Comparison of ENCODE assay signal across 18 cellular contexts in the genomic region with DNA sequence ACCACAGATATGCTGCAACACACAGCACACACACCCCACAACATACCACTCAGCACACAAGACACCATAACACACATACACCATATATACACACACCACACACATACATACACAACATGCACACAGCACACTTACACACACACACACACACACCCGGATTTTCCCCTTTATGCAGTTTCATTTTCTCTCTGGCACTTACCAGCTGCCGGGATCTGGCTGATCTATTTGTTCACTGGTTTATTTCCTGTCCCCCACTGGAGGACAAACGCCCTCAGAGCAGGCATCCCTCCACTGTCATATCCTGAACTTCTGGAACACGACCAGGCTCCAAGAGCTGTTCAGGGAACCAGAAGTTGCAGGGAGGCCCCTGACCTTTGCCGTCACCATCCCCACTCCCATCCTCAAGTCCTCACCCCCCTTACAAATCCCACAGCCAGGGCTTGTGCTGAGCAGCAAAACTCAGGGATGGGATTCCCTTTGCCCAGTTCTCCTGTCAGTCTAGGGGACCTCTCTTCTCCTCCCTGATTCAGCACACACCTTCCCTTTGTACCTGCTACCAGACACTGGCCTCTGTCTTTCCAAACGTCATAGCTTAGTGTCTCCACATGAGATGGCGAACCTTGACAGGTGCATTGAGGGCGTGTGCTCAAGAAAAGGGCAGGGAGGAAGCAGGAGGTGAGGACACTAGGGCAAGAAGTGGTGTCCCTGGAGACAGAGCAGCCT.
"Had no signal": no experiment of that assay in that cellular context is flagged by ENCODE, and none has a peak within 500 bp of the region (broad histone marks: within the 10 kb centered on the region; RNA-seq: fewer than 3 reads in every experiment).

No MANE protein-coding gene starts in this region.

- H3K4me1 Mint-ChIP-seq: activated naive CD8-positive, alpha-beta T cell treated with anti-CD3 and anti-CD28 coated beads for 36 hours; central memory CD8-positive, alpha-beta T cell; nephron progenitor cell; stimulated activated memory B cell treated with anti-CD40 and anti-IgM and Interleukin-4, amounts not matched to agents 10 μg/mL and 1 μg/mL and 100 μg/mL, for 72 hours had no signal

- H3K4me1 ChIP-seq: thyroid gland, vagina had no signal

- H3K36me3 Mint-ChIP-seq: activated naive CD8-positive, alpha-beta T cell treated with anti-CD3 and anti-CD28 coated beads for 36 hours; stimulated activated memory B cell treated with anti-CD40 and anti-IgM and Interleukin-4, amounts not matched to agents 10 μg/mL and 1 μg/mL and 100 μg/mL, for 72 hours had no signal

- H3K4me3 Mint-ChIP-seq: activated naive CD8-positive, alpha-beta T cell treated with anti-CD3 and anti-CD28 coated beads for 36 hours; central memory CD8-positive, alpha-beta T cell; nephron progenitor cell; stimulated activated memory B cell treated with anti-CD40 and anti-IgM and Interleukin-4, amounts not matched to agents 10 μg/mL and 1 μg/mL and 100 μg/mL, for 72 hours had no signal

- H3K27me3 ChIP-seq: brain microvascular endothelial cell, ovary, thyroid gland, vagina had no signal

- H3K4me3 ChIP-seq: ovary, thyroid gland, vagina had no signal

- H3K36me3 ChIP-seq: brain microvascular endothelial cell, ovary, thyroid gland, vagina had no signal

- H3K9me3 ChIP-seq: ovary, thyroid gland, vagina had no signal

- H3K27ac ChIP-seq: brain microvascular endothelial cell, ovary, thyroid gland, vagina had no signal

- DNase-seq: activated CD4-positive, alpha-beta T cell treated with anti-CD3 and anti-CD28 coated beads, Interleukin-2, amount 50 U/mL, for 1 hour; activated CD8-positive, alpha-beta memory T cell treated with anti-CD3 and anti-CD28 coated beads for 24 hours; activated gamma-delta T cell treated with Interleukin-2 at 50 U/mL for 16 hours; activated naive CD8-positive, alpha-beta T cell treated with anti-CD3 and anti-CD28 coated beads for 36 hours; amygdala; brain microvascular endothelial cell; cortex of kidney; effector memory CD4-positive, alpha-beta T cell; foreskin melanocyte; mesendoderm; nephron progenitor cell; ovary; T-helper 2 cell; thyroid gland had no signal

- ATAC-seq: left lobe of liver; stimulated activated memory B cell treated with anti-CD40 and anti-IgM and Interleukin-4, amounts not matched to agents 10 μg/mL and 1 μg/mL and 100 μg/mL, for 72 hours had no signal

- H3K27ac Mint-ChIP-seq: activated naive CD8-positive, alpha-beta T cell treated with anti-CD3 and anti-CD28 coated beads for 36 hours; nephron progenitor cell; stimulated activated memory B cell treated with anti-CD40 and anti-IgM and Interleukin-4, amounts not matched to agents 10 μg/mL and 1 μg/mL and 100 μg/mL, for 72 hours had no signal

- H3K27me3 Mint-ChIP-seq: activated naive CD8-positive, alpha-beta T cell treated with anti-CD3 and anti-CD28 coated beads for 36 hours; central memory CD8-positive, alpha-beta T cell; stimulated activated memory B cell treated with anti-CD40 and anti-IgM and Interleukin-4, amounts not matched to agents 10 μg/mL and 1 μg/mL and 100 μg/mL, for 72 hours had no signal
